In genomic region chr4:6352031-6352763, GRCh38 we compare ENCODE assay signal across 22 cellular contexts.
"Had no signal": no experiment of that assay in that cellular context is flagged by ENCODE, and none has a peak within 500 bp of the region (broad histone marks: within the 10 kb centered on the region; RNA-seq: fewer than 3 reads in every experiment).

No MANE protein-coding gene starts in this region.

- H3K4me1 ChIP-seq: body of pancreas, foreskin keratinocyte, left lung, psoas muscle, right atrium auricular region, upper lobe of right lung had no signal

- H3K4me3 ChIP-seq: body of pancreas, left lung, ovary, psoas muscle, right atrium auricular region, spleen, upper lobe of right lung had no signal

- DNase-seq: activated CD4-positive, alpha-beta memory T cell treated with anti-CD3 and anti-CD28 coated beads, Interleukin-2, amount 10 ng/mL, durations not matched to agents 7 days and 5 days; activated CD4-positive, alpha-beta T cell treated with anti-CD3 and anti-CD28 coated beads for 48 hours; activated effector memory CD4-positive, alpha-beta T cell treated with anti-CD3 and anti-CD28 coated beads, Interleukin-2, amount 50 U/mL, for 16 hours; activated naive CD4-positive, alpha-beta T cell treated with anti-CD3 and anti-CD28 coated beads, Interleukin-2, amount 10 ng/mL, durations not matched to agents 7 days and 5 days; amygdala; body of pancreas; caudate nucleus; dermis blood vessel endothelial cell; effector memory CD4-positive, alpha-beta T cell; foreskin keratinocyte; immature natural killer cell; mammary epithelial cell; naive thymus-derived CD8-positive, alpha-beta T cell; ovary; psoas muscle; spleen; stimulated activated CD4-positive, alpha-beta T cell treated with anti-CD3 and anti-CD28 coated beads, Interleukin-4, amount 100 ng/mL, for 1 hour; stimulated activated naive CD4-positive, alpha-beta T cell treated with Interleukin-2 at 50 U/mL for 16 hours; T1000; upper lobe of right lung had no signal

- H3K36me3 ChIP-seq: left lung, ovary, right atrium auricular region, spleen, upper lobe of right lung had no signal

- H3K9me3 ChIP-seq: body of pancreas, left lung, ovary, psoas muscle, right atrium auricular region, spleen, upper lobe of right lung had no signal

- H3K27ac ChIP-seq: body of pancreas, foreskin keratinocyte, left lung, ovary, psoas muscle, right atrium auricular region, spleen, upper lobe of right lung had no signal

- H3K27me3 ChIP-seq: body of pancreas, foreskin keratinocyte, ovary, right atrium auricular region had no signal
